In genomic region chr17:21602176-21602575, GRCh38 we compare ENCODE assay signal across 23 cellular contexts.
DNase-seq lines count a peak whose midpoint lies in the region; ATAC-seq, FAIRE-seq and TF ChIP-seq lines count a peak whose summit lies in the region.
"Had no signal": no experiment of that assay in that cellular context is flagged by ENCODE, and none has a peak within 500 bp of the region (broad histone marks: within the 10 kb centered on the region; RNA-seq: fewer than 3 reads in every experiment).

No MANE protein-coding gene starts in this region.

- H3K4me2 ChIP-seq in HepG2 (ENCODE audit: low read depth, low read length) = no peak overlapping the region
- H3K4me2 ChIP-seq: A549 had no signal

- no peaks in the 10 kb centered on the region for H3K4me1 ChIP-seq in kidney (ENCODE audit: control insufficient read depth in 1 of 2, insufficient read depth in 1 of 2, low read depth in 1 of 2, low read length in 2 of 2)
- H3K4me1 ChIP-seq in HepG2 (ENCODE audit: insufficient read depth, low read length) = no peaks in the 10 kb centered on the region
- H3K4me1 ChIP-seq: A549 had no signal

- no peak for TF ChIP-seq CTCF in kidney (IDR thresholded peaks at IDR 0.05; ENCODE audit: borderline replicate concordance, extremely low read depth, insufficient read depth)
- TF ChIP-seq CTCF in HepG2 (CRISPR knock-in tag; IDR thresholded peaks at IDR 0.05) = no peak

- in situ Hi-C loops in G401 (cut with HindIII; ENCODE audit: low sequenced_read_pairs) (no loop called here), HepG2 (cut with HindIII; ENCODE audit: extremely low pct_ligation_motif_present, low pct_unique_long_range_greater_than_20kb) (no loop called here)

- no peak overlapping the region for H3K9ac ChIP-seq in kidney (ENCODE audit: low read length in 2 of 2)
- H3K9ac ChIP-seq in HepG2 (ENCODE audit: insufficient read depth, low read depth, low read length) = no peak overlapping the region
- H3K9ac ChIP-seq: GM23248 had no signal

- no peaks in the 10 kb centered on the region for H3K79me2 ChIP-seq in HepG2 (ENCODE audit: insufficient read depth, low read length)

- POLR2A ChIA-PET in HepG2 (lab: Yijun Ruan, JAX) = no interaction called here

- FAIRE-seq in kidney (lab: Jason Lieb, UNC) (no peak), HepG2 (lab: Jason Lieb, UNC) (no peak), H54 (lab: Jason Lieb, UNC) (no peak)
- FAIRE-seq: A549, G401.6, GM12892, GM19239, H1 had no signal

- no peak overlapping the region for H3K27ac Mint-ChIP-seq in stimulated activated memory B cell treated with anti-CD40 and anti-IgM and Interleukin-4, amounts not matched to agents 10 μg/mL and 1 μg/mL and 100 μg/mL, for 72 hours
- H3K27ac Mint-ChIP-seq: CD4-positive, alpha-beta memory T cell; H9 had no signal

- no peaks in the 10 kb centered on the region for H3K36me3 Mint-ChIP-seq in stimulated activated memory B cell treated with anti-CD40 and anti-IgM and Interleukin-4, amounts not matched to agents 10 μg/mL and 1 μg/mL and 100 μg/mL, for 72 hours
- H3K36me3 Mint-ChIP-seq: CD4-positive, alpha-beta memory T cell had no signal

- TF ChIP-seq RAD21 in HepG2 (CRISPR knock-in tag; IDR thresholded peaks at IDR 0.05) = no peak

- H3K4me3 Mint-ChIP-seq in stimulated activated memory B cell treated with anti-CD40 and anti-IgM and Interleukin-4, amounts not matched to agents 10 μg/mL and 1 μg/mL and 100 μg/mL, for 72 hours = no peak overlapping the region
- H3K4me3 Mint-ChIP-seq: CD4-positive, alpha-beta memory T cell; H9 had no signal

- H3K9me3 Mint-ChIP-seq in stimulated activated memory B cell treated with anti-CD40 and anti-IgM and Interleukin-4, amounts not matched to agents 10 μg/mL and 1 μg/mL and 100 μg/mL, for 72 hours = no peaks in the 10 kb centered on the region
- H3K9me3 Mint-ChIP-seq: CD4-positive, alpha-beta memory T cell had no signal

- intact Hi-C loops in kidney (cut with DNase I) = no loop called here
- intact Hi-C loops in HepG2 (cut with micrococcal nuclease; ENCODE audit: unreplicated experiment) = no loop called here

- H3K9me3 ChIP-seq in kidney (ENCODE audit: control insufficient read depth in 1 of 2, low read length in 2 of 2) (no peaks in the 10 kb centered on the region), HepG2 (ENCODE audit: low read length) (no peaks in the 10 kb centered on the region)
- H3K9me3 ChIP-seq: A549 had no signal

- 14% methylated on average over 2 of the region's 5 CpGs for WGBS in HepG2 (ENCODE audit: low lambda C conversion rate)

- H3K36me3 ChIP-seq in kidney (ENCODE audit: control insufficient read depth in 1 of 2, insufficient read depth in 2 of 2, low read length in 2 of 2) = no peaks in the 10 kb centered on the region
- H3K36me3 ChIP-seq in HepG2 (replicated peaks in 1 of 2; ENCODE audit: control insufficient read depth in 1 of 2, insufficient read depth in 2 of 2, low read length in 2 of 2) = no peaks in the 10 kb centered on the region

- CTCF ChIA-PET in HepG2 (lab: Yijun Ruan, JAX; ENCODE audit: low intra/inter-chr PET ratio, low total read pairs) = no interaction called here

- BruUV-seq in HepG2 (replicated peaks; lab: Mats Ljungman, UMichigan) = no TSS peak

- no peak overlapping the region for H3K4me3 ChIP-seq in kidney (ENCODE audit: low read length in 2 of 2)
- H3K4me3 ChIP-seq in HepG2 (replicated peaks in 1 of 3; ENCODE audit: insufficient read depth in 1 of 3, low read depth in 2 of 3, low read length in 3 of 3) = no peak overlapping the region
- H3K4me3 ChIP-seq: A549, GM23248 had no signal

- H3K27ac ChIP-seq in kidney (ENCODE audit: low read depth in 2 of 2, low read length in 2 of 2) = no peak overlapping the region
- H3K27ac ChIP-seq in HepG2 (ENCODE audit: extremely low read length, insufficient read depth, low read length) = no peak overlapping the region
- H3K27ac ChIP-seq: A549, GM23248 had no signal

- ATAC-seq in stimulated activated memory B cell treated with anti-CD40 and anti-IgM and Interleukin-4, amounts not matched to agents 10 μg/mL and 1 μg/mL and 100 μg/mL, for 72 hours = peak; percentile 16
- ATAC-seq in HepG2 = no peak
- ATAC-seq: A549, HCT116 had no signal

- no peaks in the 10 kb centered on the region; a peak in 1 of 5 replicates for H3K27me3 ChIP-seq in HepG2 (ENCODE audit: control insufficient read depth in 1 of 2, insufficient read depth in 2 of 2, low read length in 2 of 2)

- H4K20me1 ChIP-seq in HepG2 (ENCODE audit: insufficient read depth, low read length) = no peaks in the 10 kb centered on the region

- peaks cover 41% of the 10 kb centered on the region for H3K27me3 Mint-ChIP-seq in stimulated activated memory B cell treated with anti-CD40 and anti-IgM and Interleukin-4, amounts not matched to agents 10 μg/mL and 1 μg/mL and 100 μg/mL, for 72 hours

- TF ChIP-seq EP300 in HepG2 (IDR thresholded peaks at IDR 0.05; ENCODE audit: low read depth in 2 of 2, low read length in 2 of 2) (no peak), HepG2 (CRISPR knock-in tag; IDR thresholded peaks at IDR 0.05; ENCODE audit: borderline replicate concordance) (no peak)

- no peaks in the 10 kb centered on the region for H3K4me1 Mint-ChIP-seq in stimulated activated memory B cell treated with anti-CD40 and anti-IgM and Interleukin-4, amounts not matched to agents 10 μg/mL and 1 μg/mL and 100 μg/mL, for 72 hours
- H3K4me1 Mint-ChIP-seq: CD4-positive, alpha-beta memory T cell; H9 had no signal

- H2AFZ ChIP-seq in HepG2 (ENCODE audit: low read length) = no peak overlapping the region
- H2AFZ ChIP-seq: GM23248 had no signal

- DNase-seq in G401 (ENCODE audit: low spot score) (peak; percentile 78), NCI-H524 treated with DMSO at 0.1 percent for 48 hours (lab: John Stamatoyannopoulos, UW) (peak; percentile 98), kidney (peak; percentile 43), NOMO-1 treated with dmso at 0.1 percent for 144 hours (lab: John Stamatoyannopoulos, UW; ENCODE audit: unreplicated experiment) (no peak), HepG2 (ENCODE audit: low spot score) (no peak), H54 (ENCODE audit: insufficient read length, low spot score) (no peak)
- DNase-seq: 8988T; ACHN; AML-193; Calu3; CD4-positive, alpha-beta memory T cell; COR-L47; DMS53; DMS79 treated with DMSO at 0.1 percent for 48 hours; GM23248; H9 had no signal

- no peak for TF ChIP-seq POLR2A in HepG2 (IDR thresholded peaks at IDR 0.05; ENCODE audit: insufficient read depth in 1 of 2, low read depth in 2 of 2, low read length in 2 of 2)
- TF ChIP-seq POLR2A in H54 (IDR thresholded peaks at IDR 0.05; ENCODE audit: low read depth, low read length) = no peak

TF ChIP-seq in HepG2, 621 proteins besides CTCF, POLR2A, EP300 and RAD21:
- TF ChIP-seq MXI1 (IDR thresholded peaks at IDR 0.05; ENCODE audit: borderline replicate concordance, low read depth, low read length) (no peak), PLRG1 (conservative IDR thresholded peaks at IDR 0.05) (no peak), NCOA2 (CRISPR knock-in tag; IDR thresholded peaks at IDR 0.05) (no peak), NFE2L1 (CRISPR knock-in tag; IDR thresholded peaks at IDR 0.05; ENCODE audit: borderline replicate concordance) (no peak), RARA (CRISPR knock-in tag; IDR thresholded peaks at IDR 0.05) (no peak)

Comparison
In these comparisons a context has a peak if more than half of its experiments do, and no peak if none do; other contexts are left out.
1. DNase-seq: peak in G401 (single experiment), NCI-H524 treated with DMSO at 0.1 percent for 48 hours (single experiment) and kidney (single experiment); none in NOMO-1 treated with dmso at 0.1 percent for 144 hours (single experiment), HepG2 (single experiment) and H54 (single experiment).